9 cellular contexts compared by ENCODE assay signal in genomic region chr10:74227697-74228424, GRCh38.
A peak's percentile ranks its signal among the peaks of the same experiment; 100 is the strongest.
DNase-seq lines count a peak whose midpoint lies in the region; ATAC-seq and TF ChIP-seq lines count a peak whose summit lies in the region.
"Had no signal": no experiment of that assay in that cellular context is flagged by ENCODE, and none has a peak within 500 bp of the region (broad histone marks: within the 10 kb centered on the region; RNA-seq: fewer than 3 reads in every experiment).

No MANE protein-coding gene starts in this region.

- no peaks in the 10 kb centered on the region for H3K36me3 ChIP-seq in IMR-90 (ENCODE audit: control insufficient read depth, insufficient read depth, low read length)

- H3K23ac ChIP-seq in IMR-90 (ENCODE audit: low read depth, low read length) = 0 out of 2 replicates have a peak overlapping the region, but pooled peaks have one; percentile 31

- no peaks in the 10 kb centered on the region for H4K20me1 ChIP-seq in IMR-90 (ENCODE audit: insufficient read depth, low read length)

- peak overlapping the region; percentile 82 for H3K27ac Mint-ChIP-seq in activated naive CD8-positive, alpha-beta T cell treated with anti-CD3 and anti-CD28 coated beads, Interleukin-2, amount 50 U/mL, for 24 hours

- H3K9me1 ChIP-seq in IMR-90 (ENCODE audit: insufficient read depth, low read length) = no peaks in the 10 kb centered on the region; the same call in 1 of the 2 replicates

- no peak overlapping the region for H4K5ac ChIP-seq in IMR-90 (ENCODE audit: low read depth, low read length)

- no peak overlapping the region for H4K8ac ChIP-seq in IMR-90 (ENCODE audit: low read depth in 2 of 2, low read length in 2 of 2)

- no peak overlapping the region for H3K4me2 ChIP-seq in IMR-90 (ENCODE audit: low read depth, low read length)
- H3K4me2 ChIP-seq: hepatocyte had no signal

- peaks cover 36% of the 10 kb centered on the region for H3K4me1 Mint-ChIP-seq in activated naive CD8-positive, alpha-beta T cell treated with anti-CD3 and anti-CD28 coated beads, Interleukin-2, amount 50 U/mL, for 24 hours

- H2BK120ac ChIP-seq in IMR-90 (ENCODE audit: low read depth, low read length) = no peak overlapping the region

- no peak overlapping the region for H3K4me3 ChIP-seq in IMR-90 (ENCODE audit: insufficient read depth, low read depth, low read length)
- H3K4me3 ChIP-seq: hepatocyte had no signal

- peak overlapping the region; percentile 34 for H3K4me3 Mint-ChIP-seq in activated naive CD8-positive, alpha-beta T cell treated with anti-CD3 and anti-CD28 coated beads, Interleukin-2, amount 50 U/mL, for 24 hours

- BruUV-seq in IMR-90 (replicated peaks; lab: Mats Ljungman, UMichigan) = no TSS peak

- no peak overlapping the region for H3K56ac ChIP-seq in IMR-90 (ENCODE audit: extremely low read depth, insufficient read depth, low read length)

- no peak overlapping the region for H3K9ac ChIP-seq in IMR-90 (ENCODE audit: low read depth, low read length)

- intact Hi-C loops in IMR-90 (cut with micrococcal nuclease) = no loop called here

- H3K18ac ChIP-seq in IMR-90 (ENCODE audit: low read depth, low read length) = no peak overlapping the region

- TF ChIP-seq POLR2A in IMR-90 (IDR thresholded peaks at IDR 0.05; ENCODE audit: low read depth, low read length) = no peak

- peaks cover 10% of the 10 kb centered on the region for H3K36me3 Mint-ChIP-seq in activated naive CD8-positive, alpha-beta T cell treated with anti-CD3 and anti-CD28 coated beads, Interleukin-2, amount 50 U/mL, for 24 hours (ENCODE audit: low read depth)

- no peak for TF ChIP-seq CTCF in IMR-90 (conservative IDR thresholded peaks at IDR 0.05; ENCODE audit: low read depth, low read length)

- H3K4me1 ChIP-seq in IMR-90 (ENCODE audit: control insufficient read depth, insufficient read depth, low read length) = peaks cover 4% of the 10 kb centered on the region; the same call in 1 of the 2 replicates

- DNase-seq in AG20443 (ENCODE audit: low spot score) (peak; percentile 24), IMR-90 (peak; percentile 62), kidney glomerular epithelial cell (lab: John Stamatoyannopoulos, UW) (peak; percentile 58), NCI-H128 (lab: John Stamatoyannopoulos, UW; ENCODE audit: unreplicated experiment) (no peak), NK-92 (lab: John Stamatoyannopoulos, UW; ENCODE audit: unreplicated experiment) (no peak)
- no peak for DNase-seq in activated naive CD8-positive, alpha-beta T cell treated with anti-CD3 and anti-CD28 coated beads, Interleukin-2, amount 50 U/mL, for 24 hours

- no peaks in the 10 kb centered on the region for H3K9me3 Mint-ChIP-seq in activated naive CD8-positive, alpha-beta T cell treated with anti-CD3 and anti-CD28 coated beads, Interleukin-2, amount 50 U/mL, for 24 hours

- no peaks in the 10 kb centered on the region for H3K9me3 ChIP-seq in IMR-90 (ENCODE audit: control insufficient read depth, insufficient read depth, low read length)

- WGBS in IMR-90 (ENCODE audit: extremely low coverage in 2 of 2, insufficient read length in 1 of 2), 2 experiments = 100% methylated on average over 1 of the region's 3 CpGs; no CpG with 5 or more reads in 1 of the 2 experiments

- in situ Hi-C loops in IMR-90 (cut with MboI; ENCODE audit: low sequenced_read_pairs) = no loop called here

- ATAC-seq in IMR-90 (ENCODE audit: low read depth) (no peak; the same call in 1 of the 2 replicates), GM19452 (IDR thresholded peaks at IDR 0.05; ENCODE audit: unreplicated experiment) (no peak), HG02610 (IDR thresholded peaks at IDR 0.05; ENCODE audit: unreplicated experiment) (no peak)
- peak; percentile 39 for ATAC-seq in activated naive CD8-positive, alpha-beta T cell treated with anti-CD3 and anti-CD28 coated beads, Interleukin-2, amount 50 U/mL, for 24 hours

- no peak overlapping the region for H2AK9ac ChIP-seq in IMR-90 (replicated peaks; ENCODE audit: low read depth, low read length, poor library complexity)

- CTCF ChIA-PET in IMR-90 (lab: Yijun Ruan, JAX) = interaction anchor here (1.0 kb wide), 1 partner anchor 271 kb away, joined by 3 read pairs; no protein-coding TSS in a partner anchor

- H3K14ac ChIP-seq in IMR-90 (replicated peaks; ENCODE audit: low read depth, low read length) = no peak overlapping the region

- no peak overlapping the region for H2AFZ ChIP-seq in IMR-90 (replicated peaks; ENCODE audit: low read length, poor library complexity)
- H2AFZ ChIP-seq: hepatocyte had no signal

- H2BK15ac ChIP-seq in IMR-90 (ENCODE audit: low read depth, low read length) = no peak overlapping the region; the same call in 2 of the 3 replicates

- H2BK5ac ChIP-seq in IMR-90 (ENCODE audit: low read depth, low read length, poor library complexity, severe bottlenecking) = no peak overlapping the region

- no peak overlapping the region for H2BK20ac ChIP-seq in IMR-90 (ENCODE audit: low read depth, low read length)

- H3K79me1 ChIP-seq in IMR-90 (ENCODE audit: low read depth in 1 of 2, low read length in 2 of 2) = peaks cover 5 to 30% of the 10 kb centered on the region in 2 experiments; a peak in 3 of 4 replicates

- no peaks in the 10 kb centered on the region for H3K27me3 ChIP-seq in IMR-90 (ENCODE audit: control insufficient read depth, insufficient read depth, low read length)
- H3K27me3 ChIP-seq: hepatocyte had no signal

- no peak overlapping the region for H2AK5ac ChIP-seq in IMR-90 (ENCODE audit: low read depth, low read length)

- H4K91ac ChIP-seq in IMR-90 (ENCODE audit: insufficient read depth, low read depth, low read length) = no peak overlapping the region

- TF ChIP-seq RAD21 in IMR-90 (IDR thresholded peaks at IDR 0.05; ENCODE audit: low read length) = no peak

- dilution Hi-C loops in IMR-90 (cut with HindIII; ENCODE audit: low sequenced_read_pairs, unreplicated experiment) = no loop called here

- H3K27ac ChIP-seq in IMR-90 (ENCODE audit: insufficient read depth, low read length) = no peak overlapping the region
- H3K27ac ChIP-seq: hepatocyte had no signal

- POLR2A ChIA-PET in IMR-90 (lab: Charles Lee; ENCODE audit: unreplicated experiment) = no interaction called here

- H3K27me3 Mint-ChIP-seq in activated naive CD8-positive, alpha-beta T cell treated with anti-CD3 and anti-CD28 coated beads, Interleukin-2, amount 50 U/mL, for 24 hours = no peaks in the 10 kb centered on the region

- H3K4ac ChIP-seq in IMR-90 (ENCODE audit: low read depth, low read length) = no peak overlapping the region

TF ChIP-seq in IMR-90, 13 proteins besides CTCF, POLR2A, EP300 and RAD21:
- TF ChIP-seq SMC3 (IDR thresholded peaks at IDR 0.05; ENCODE audit: low read depth, low read length) = no peak

Comparison
In these comparisons a context has a peak if more than half of its experiments do, and no peak if none do; other contexts are left out.
1. DNase-seq: peak in AG20443 (single experiment), IMR-90 (single experiment) and kidney glomerular epithelial cell (single experiment); none in activated naive CD8-positive, alpha-beta T cell treated with anti-CD3 and anti-CD28 coated beads, Interleukin-2, amount 50 U/mL, for 24 hours (single experiment), NCI-H128 (single experiment) and NK-92 (single experiment).